In genomic region chr13:29964181-29964845, GRCh38 we compare ENCODE assay signal across 19 cellular contexts.
"Had no signal": no experiment of that assay in that cellular context is flagged by ENCODE, and none has a peak within 500 bp of the region (broad histone marks: within the 10 kb centered on the region; RNA-seq: fewer than 3 reads in every experiment).

No MANE protein-coding gene starts in this region.

- H3K27me3 Mint-ChIP-seq: dendritic cell treated with granulocyte-macrophage colony-stimulating factor and Interleukin-4, amounts not matched to agents 40 ng/mL and 50 ng/mL, for 4 days; effector memory CD8-positive, alpha-beta T cell had no signal

- H3K27ac ChIP-seq: epithelial cell of prostate had no signal

- H3K36me3 Mint-ChIP-seq: natural killer cell; stimulated activated effector memory CD8-positive, alpha-beta T cell treated with anti-CD3 and anti-CD28 coated beads, Interleukin-12 subunit alpha, Interleukin-12 subunit beta, amount 100 ng/mL, for 72 hours had no signal

- H3K9me3 Mint-ChIP-seq: effector memory CD8-positive, alpha-beta T cell had no signal

- H3K4me1 Mint-ChIP-seq: natural killer cell had no signal

- DNase-seq: activated naive CD4-positive, alpha-beta T cell; activated naive CD8-positive, alpha-beta T cell treated with anti-CD3 and anti-CD28 coated beads, Interleukin-2, amount 10 ng/mL, durations not matched to agents 7 days and 5 days; aorta; effector memory CD8-positive, alpha-beta T cell; foreskin melanocyte; head of caudate nucleus; kidney glomerular epithelial cell; left ventricle myocardium superior; mesendoderm; natural killer cell; nucleus accumbens; posterior cingulate gyrus; retina; stimulated activated CD4-positive, alpha-beta T cell treated with anti-CD3 and anti-CD28 coated beads, Interleukin-12 subunit alpha, Interleukin-12 subunit beta, amount 100 ng/mL, for 4 hours; stimulated activated CD4-positive, alpha-beta T cell treated with anti-CD3 and anti-CD28 coated beads, Interleukin-2, amount 100 ng/mL, for 24 hours had no signal

- H3K4me3 Mint-ChIP-seq: activated naive CD8-positive, alpha-beta T cell treated with anti-CD3 and anti-CD28 coated beads, Interleukin-2, amount 10 ng/mL, durations not matched to agents 7 days and 5 days; dendritic cell treated with granulocyte-macrophage colony-stimulating factor and Interleukin-4, amounts not matched to agents 40 ng/mL and 50 ng/mL, for 4 days; effector memory CD8-positive, alpha-beta T cell; natural killer cell; stimulated activated effector memory CD8-positive, alpha-beta T cell treated with anti-CD3 and anti-CD28 coated beads, Interleukin-12 subunit alpha, Interleukin-12 subunit beta, amount 100 ng/mL, for 72 hours; T-helper 2 cell treated with Interferon-gamma antibody and Interleukin-4, amounts not matched to agents 5 μg/mL and 100 μg/mL, for 36 hours had no signal

- H3K27ac Mint-ChIP-seq: dendritic cell treated with granulocyte-macrophage colony-stimulating factor and Interleukin-4, amounts not matched to agents 40 ng/mL and 50 ng/mL, for 4 days; natural killer cell; stimulated activated effector memory CD8-positive, alpha-beta T cell treated with anti-CD3 and anti-CD28 coated beads, Interleukin-12 subunit alpha, Interleukin-12 subunit beta, amount 100 ng/mL, for 72 hours; T-helper 2 cell treated with Interferon-gamma antibody and Interleukin-4, amounts not matched to agents 5 μg/mL and 100 μg/mL, for 36 hours had no signal

- ATAC-seq: effector memory CD8-positive, alpha-beta T cell; left ventricle myocardium superior; natural killer cell; stimulated activated effector memory CD8-positive, alpha-beta T cell treated with anti-CD3 and anti-CD28 coated beads, Interleukin-12 subunit alpha, Interleukin-12 subunit beta, amount 100 ng/mL, for 72 hours had no signal
